ENCODE assay signal across 11 cellular contexts in the genomic region with DNA sequence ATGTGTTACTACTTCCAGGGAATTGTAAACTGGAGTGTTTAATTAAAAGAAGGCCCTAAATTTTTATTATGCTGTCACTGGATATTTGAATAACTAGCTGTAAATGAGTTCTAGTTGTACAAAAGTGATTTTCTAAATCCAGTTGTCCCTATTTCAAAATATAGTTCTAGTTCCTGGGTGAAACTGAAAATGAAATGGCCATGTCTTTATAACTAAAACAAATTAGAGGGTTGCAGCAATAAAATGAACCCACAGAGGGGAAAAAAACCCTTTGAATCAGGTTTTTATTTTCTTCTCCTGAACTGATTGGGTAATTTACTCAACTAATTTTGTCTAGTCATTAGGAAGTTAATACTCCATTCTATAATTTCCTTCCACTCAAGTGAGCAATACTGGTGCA. TPM values are rescaled to one million over a fixed set of nuclear protein-coding genes. Genes with fewer than 3 reads are reported as not detected.
DNase-seq lines count a peak whose midpoint lies in the region; TF ChIP-seq lines count a peak whose summit lies in the region.
"Had no signal": no experiment of that assay in that cellular context is flagged by ENCODE, and none has a peak within 500 bp of the region (broad histone marks: within the 10 kb centered on the region; RNA-seq: fewer than 3 reads in every experiment).

No MANE protein-coding gene starts in this region.

- no peaks in the 10 kb centered on the region for H3K27me3 ChIP-seq in ACC112 (ENCODE audit: insufficient read depth, low read length)
- no peaks in the 10 kb centered on the region for H3K27me3 ChIP-seq in liver (ENCODE audit: control insufficient read depth in 4 of 4, insufficient read depth in 4 of 4, low read length in 3 of 4)
- no peaks in the 10 kb centered on the region for H3K27me3 ChIP-seq in testis
- H3K27me3 ChIP-seq: vagina had no signal

- no peak for TF ChIP-seq RAD21 in liver (IDR thresholded peaks at IDR 0.05)

- peaks cover 4% of the 10 kb centered on the region; the same call in 1 of the 2 replicates for H3K36me3 Mint-ChIP-seq in HFFc6 (ENCODE audit: low read depth)
- H3K36me3 Mint-ChIP-seq in activated naive CD8-positive, alpha-beta T cell treated with anti-CD3 and anti-CD28 coated beads for 36 hours, result peaks cover 4% of the 10 kb centered on the region

- H3K36me3 ChIP-seq in ACC112 (ENCODE audit: insufficient read depth, low read length), result no peaks in the 10 kb centered on the region
- H3K36me3 ChIP-seq in liver (ENCODE audit: control insufficient read depth in 4 of 4, insufficient read depth in 3 of 4, low read depth in 1 of 4, low read length in 3 of 4), result no peaks in the 10 kb centered on the region
- no peaks in the 10 kb centered on the region for H3K36me3 ChIP-seq in testis (ENCODE audit: low read depth, missing control alignments)
- H3K36me3 ChIP-seq: vagina had no signal

- H3K27ac Mint-ChIP-seq in HFFc6, result peak overlapping the region; percentile 85
- H3K27ac Mint-ChIP-seq in activated naive CD8-positive, alpha-beta T cell treated with anti-CD3 and anti-CD28 coated beads for 36 hours, result peak overlapping the region; percentile 87
- H3K27ac Mint-ChIP-seq: CD4-positive, alpha-beta T cell had no signal

- TF ChIP-seq CTCF in HFFc6 (IDR thresholded peaks at IDR 0.05) (no peak), liver (IDR thresholded peaks at IDR 0.05; ENCODE audit: low read depth, low read length, missing input control) (no peak), testis (IDR thresholded peaks at IDR 0.05) (no peak)

- peak overlapping the region; percentile 95 for H3K27ac ChIP-seq in ACC112 (ENCODE audit: low read depth, low read length)
- peak overlapping the region; percentile 40 to 43 for H3K27ac ChIP-seq in liver (ENCODE audit: low read depth in 1 of 2, low read length in 2 of 2)
- peak overlapping the region in 1 of 2 donors; percentile 54 for H3K27ac ChIP-seq in testis

- H3K27me3 Mint-ChIP-seq in HFFc6 (ENCODE audit: insufficient read depth), result no peaks in the 10 kb centered on the region
- no peaks in the 10 kb centered on the region for H3K27me3 Mint-ChIP-seq in activated naive CD8-positive, alpha-beta T cell treated with anti-CD3 and anti-CD28 coated beads for 36 hours
- H3K27me3 Mint-ChIP-seq: CD4-positive, alpha-beta T cell had no signal

- DNase-seq in HFFc6, result no peak
- DNase-seq in activated naive CD8-positive, alpha-beta T cell treated with anti-CD3 and anti-CD28 coated beads for 36 hours, result no peak
- no peak for DNase-seq in NCI-H1694 (lab: John Stamatoyannopoulos, UW)
- DNase-seq in testis, result no peak
- no peak for DNase-seq in stimulated activated CD4-positive, alpha-beta T cell treated with anti-CD3 and anti-CD28 coated beads, Interleukin-4, amount 100 ng/mL, for 24 hours
- no peak for DNase-seq in NCI-H146 treated with DMSO at 0.1 percent for 48 hours (lab: John Stamatoyannopoulos, UW; ENCODE audit: unreplicated experiment)
- DNase-seq: CD4-positive, alpha-beta T cell; NCI-H146 had no signal

- intact Hi-C loops in testis (cut with DNase I; ENCODE audit: low total_unique reads), result no loop called here

- no peak overlapping the region for H3K9ac ChIP-seq in liver (ENCODE audit: low read depth in 1 of 2, low read length in 2 of 2)

- H3K4me3 ChIP-seq in ACC112 (ENCODE audit: low read depth, low read length) (peak overlapping the region; percentile 11), liver (ENCODE audit: low read depth in 1 of 3, low read length in 3 of 3) (no peak overlapping the region), testis (no peak overlapping the region)
- H3K4me3 ChIP-seq: vagina had no signal

- peaks cover 54% of the 10 kb centered on the region for H3K4me1 ChIP-seq in ACC112 (ENCODE audit: control insufficient read depth, insufficient read depth, low read length, unreplicated experiment)
- H3K4me1 ChIP-seq in liver (ENCODE audit: control insufficient read depth in 4 of 4, insufficient read depth in 4 of 4, low read length in 3 of 4), result no peaks in the 10 kb centered on the region
- H3K4me1 ChIP-seq in testis, result no peaks in the 10 kb centered on the region
- H3K4me1 ChIP-seq: vagina had no signal

- no peaks in the 10 kb centered on the region for H3K9me3 Mint-ChIP-seq in HFFc6
- peaks cover 3% of the 10 kb centered on the region for H3K9me3 Mint-ChIP-seq in activated naive CD8-positive, alpha-beta T cell treated with anti-CD3 and anti-CD28 coated beads for 36 hours
- H3K9me3 Mint-ChIP-seq: CD4-positive, alpha-beta T cell had no signal

- H3K9me3 ChIP-seq in liver (ENCODE audit: control insufficient read depth in 4 of 4, low read length in 3 of 4) (no peaks in the 10 kb centered on the region), testis (no peaks in the 10 kb centered on the region)
- H3K9me3 ChIP-seq: vagina had no signal

- peaks cover 87% of the 10 kb centered on the region for H3K4me1 Mint-ChIP-seq in HFFc6 (ENCODE audit: low read depth)
- peaks cover 25% of the 10 kb centered on the region for H3K4me1 Mint-ChIP-seq in activated naive CD8-positive, alpha-beta T cell treated with anti-CD3 and anti-CD28 coated beads for 36 hours

- H3K4me3 Mint-ChIP-seq in HFFc6, result peak overlapping the region; percentile 81
- peak overlapping the region; percentile 57 for H3K4me3 Mint-ChIP-seq in activated naive CD8-positive, alpha-beta T cell treated with anti-CD3 and anti-CD28 coated beads for 36 hours
- H3K4me3 Mint-ChIP-seq: CD4-positive, alpha-beta T cell had no signal

- no peak for TF ChIP-seq POLR2A in testis (IDR thresholded peaks at IDR 0.05)

- no peaks in the 10 kb centered on the region for H3K79me2 ChIP-seq in ACC112 (ENCODE audit: control insufficient read depth, insufficient read depth, low read length, unreplicated experiment)

- no peak overlapping the region for H2AFZ ChIP-seq in ACC112 (ENCODE audit: low read length, unreplicated experiment)

TF ChIP-seq in liver, 16 proteins besides CTCF, POLR2A, EP300 and RAD21 (continues in another document):
- no peak for TF ChIP-seq JUND (IDR thresholded peaks at IDR 0.05)
- no peak for TF ChIP-seq FOXA2 (IDR thresholded peaks at IDR 0.05)
- no peak for TF ChIP-seq HNF4G (IDR thresholded peaks at IDR 0.05)
- no peak for TF ChIP-seq HNF4A (conservative IDR thresholded peaks at IDR 0.05)
- TF ChIP-seq EGR1 (IDR thresholded peaks at IDR 0.05; ENCODE audit: low read depth in 2 of 2), result no peak
- no peak for TF ChIP-seq FOXA1 (IDR thresholded peaks at IDR 0.05)
- TF ChIP-seq GABPA (IDR thresholded peaks at IDR 0.05 in 1 of 2, conservative IDR thresholded peaks at IDR 0.05 in 1 of 2), result no peak
- no peak for TF ChIP-seq RXRA (IDR thresholded peaks at IDR 0.05)
- TF ChIP-seq TAF1 (conservative IDR thresholded peaks at IDR 0.05), result no peak
- TF ChIP-seq, protein P1, sequence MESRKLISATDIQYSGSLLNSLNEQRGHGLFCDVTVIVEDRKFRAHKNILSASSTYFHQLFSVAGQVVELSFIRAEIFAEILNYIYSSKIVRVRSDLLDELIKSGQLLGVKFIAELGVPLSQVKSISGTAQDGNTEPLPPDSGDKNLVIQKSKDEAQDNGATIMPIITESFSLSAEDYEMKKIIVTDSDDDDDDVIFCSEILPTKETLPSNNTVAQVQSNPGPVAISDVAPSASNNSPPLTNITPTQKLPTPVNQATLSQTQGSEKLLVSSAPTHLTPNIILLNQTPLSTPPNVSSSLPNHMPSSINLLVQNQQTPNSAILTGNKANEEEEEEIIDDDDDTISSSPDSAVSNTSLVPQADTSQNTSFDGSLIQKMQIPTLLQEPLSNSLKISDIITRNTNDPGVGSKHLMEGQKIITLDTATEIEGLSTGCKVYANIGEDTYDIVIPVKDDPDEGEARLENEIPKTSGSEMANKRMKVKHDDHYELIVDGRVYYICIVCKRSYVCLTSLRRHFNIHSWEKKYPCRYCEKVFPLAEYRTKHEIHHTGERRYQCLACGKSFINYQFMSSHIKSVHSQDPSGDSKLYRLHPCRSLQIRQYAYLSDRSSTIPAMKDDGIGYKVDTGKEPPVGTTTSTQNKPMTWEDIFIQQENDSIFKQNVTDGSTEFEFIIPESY (IDR thresholded peaks at IDR 0.05), result no peak
- no peak for TF ChIP-seq SP1 (IDR thresholded peaks at IDR 0.05)
- TF ChIP-seq NR2F2 (IDR thresholded peaks at IDR 0.05), result no peak
- TF ChIP-seq YY1 (IDR thresholded peaks at IDR 0.05), result no peak
- TF ChIP-seq, protein P2, sequence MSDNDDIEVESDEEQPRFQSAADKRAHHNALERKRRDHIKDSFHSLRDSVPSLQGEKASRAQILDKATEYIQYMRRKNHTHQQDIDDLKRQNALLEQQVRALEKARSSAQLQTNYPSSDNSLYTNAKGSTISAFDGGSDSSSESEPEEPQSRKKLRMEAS (IDR thresholded peaks at IDR 0.05), result no peak
- TF ChIP-seq, protein P3, sequence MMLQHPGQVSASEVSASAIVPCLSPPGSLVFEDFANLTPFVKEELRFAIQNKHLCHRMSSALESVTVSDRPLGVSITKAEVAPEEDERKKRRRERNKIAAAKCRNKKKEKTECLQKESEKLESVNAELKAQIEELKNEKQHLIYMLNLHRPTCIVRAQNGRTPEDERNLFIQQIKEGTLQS (IDR thresholded peaks at IDR 0.05), result no peak

RNA-seq across cellular contexts. Expression of a gene that starts 55.6 kb away (rescaled TPM):
- 10 to 100 TPM; 28.7 to 34.4 (median 30.7) TPM for total RNA-seq in HFFc6 (2021; fragmentation: NEBNext Ultra II Directional; extraction: Animal tissue kit (Norgen Biotek cat#: 25700))
- total RNA-seq in activated naive CD8-positive, alpha-beta T cell treated with anti-CD3 and anti-CD28 coated beads for 36 hours, result 1 to 10 TPM; 6.4 to 6.7 TPM
- total RNA-seq in liver (10 to 100 TPM; 14.5 to 23.8 TPM), testis (10 to 100 TPM; 58.8 to 59.6 TPM)
- polyA plus RNA-seq in liver (1 to 10 TPM; 6.2 to 7.3 TPM), testis (ENCODE audit: insufficient read depth, low read depth, low replicate concordance) (37.6 TPM)
